Comparison of ENCODE assay signal across 1 cellular context in genomic region chr17:8004899-8005298, GRCh38.
TF ChIP-seq lines count a peak whose summit lies in the region.

No MANE protein-coding gene starts in this region.

TF ChIP-seq in HCT116, 20 proteins besides CTCF, POLR2A, EP300 and RAD21:
- TF ChIP-seq ZBTB33 (IDR thresholded peaks at IDR 0.05; ENCODE audit: extremely low read depth, insufficient replicate concordance, low read length) (no peak), EZH2phosphoT487 (IDR thresholded peaks at IDR 0.05; ENCODE audit: borderline replicate concordance) (no peak), FOSL1 (IDR thresholded peaks at IDR 0.05; ENCODE audit: low read depth) (no peak), YY1 (IDR thresholded peaks at IDR 0.05; ENCODE audit: extremely low read depth, insufficient replicate concordance, low read depth, low read length) (no peak), ATF3 (IDR thresholded peaks at IDR 0.05) (no peak), EGR1 (IDR thresholded peaks at IDR 0.05; ENCODE audit: low read depth) (no peak), SIN3A (IDR thresholded peaks at IDR 0.05; ENCODE audit: low read depth) (no peak), POLR2AphosphoS5 (IDR thresholded peaks at IDR 0.05; ENCODE audit: low read depth, low read length) (no peak), TCF7L2 (IDR thresholded peaks at IDR 0.05; ENCODE audit: borderline replicate concordance, extremely low read depth, insufficient read depth, insufficient read length) (no peak), CEBPB (IDR thresholded peaks at IDR 0.05; ENCODE audit: low read depth) (no peak), ZNF274 (IDR thresholded peaks at IDR 0.05; ENCODE audit: low read depth, low read length) (no peak), CBX3 (IDR thresholded peaks at IDR 0.05; ENCODE audit: low read depth) (no peak), ZFX (IDR thresholded peaks at IDR 0.05) (no peak), SRF (IDR thresholded peaks at IDR 0.05; ENCODE audit: low read depth) (no peak), SP1 (IDR thresholded peaks at IDR 0.05; ENCODE audit: low read depth) (no peak), ELF1 (IDR thresholded peaks at IDR 0.05; ENCODE audit: borderline replicate concordance, low read depth) (no peak), EZH2 (IDR thresholded peaks at IDR 0.05) (no peak)
- TF ChIP-seq, protein P1, sequence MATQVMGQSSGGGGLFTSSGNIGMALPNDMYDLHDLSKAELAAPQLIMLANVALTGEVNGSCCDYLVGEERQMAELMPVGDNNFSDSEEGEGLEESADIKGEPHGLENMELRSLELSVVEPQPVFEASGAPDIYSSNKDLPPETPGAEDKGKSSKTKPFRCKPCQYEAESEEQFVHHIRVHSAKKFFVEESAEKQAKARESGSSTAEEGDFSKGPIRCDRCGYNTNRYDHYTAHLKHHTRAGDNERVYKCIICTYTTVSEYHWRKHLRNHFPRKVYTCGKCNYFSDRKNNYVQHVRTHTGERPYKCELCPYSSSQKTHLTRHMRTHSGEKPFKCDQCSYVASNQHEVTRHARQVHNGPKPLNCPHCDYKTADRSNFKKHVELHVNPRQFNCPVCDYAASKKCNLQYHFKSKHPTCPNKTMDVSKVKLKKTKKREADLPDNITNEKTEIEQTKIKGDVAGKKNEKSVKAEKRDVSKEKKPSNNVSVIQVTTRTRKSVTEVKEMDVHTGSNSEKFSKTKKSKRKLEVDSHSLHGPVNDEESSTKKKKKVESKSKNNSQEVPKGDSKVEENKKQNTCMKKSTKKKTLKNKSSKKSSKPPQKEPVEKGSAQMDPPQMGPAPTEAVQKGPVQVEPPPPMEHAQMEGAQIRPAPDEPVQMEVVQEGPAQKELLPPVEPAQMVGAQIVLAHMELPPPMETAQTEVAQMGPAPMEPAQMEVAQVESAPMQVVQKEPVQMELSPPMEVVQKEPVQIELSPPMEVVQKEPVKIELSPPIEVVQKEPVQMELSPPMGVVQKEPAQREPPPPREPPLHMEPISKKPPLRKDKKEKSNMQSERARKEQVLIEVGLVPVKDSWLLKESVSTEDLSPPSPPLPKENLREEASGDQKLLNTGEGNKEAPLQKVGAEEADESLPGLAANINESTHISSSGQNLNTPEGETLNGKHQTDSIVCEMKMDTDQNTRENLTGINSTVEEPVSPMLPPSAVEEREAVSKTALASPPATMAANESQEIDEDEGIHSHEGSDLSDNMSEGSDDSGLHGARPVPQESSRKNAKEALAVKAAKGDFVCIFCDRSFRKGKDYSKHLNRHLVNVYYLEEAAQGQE (IDR thresholded peaks at IDR 0.05; ENCODE audit: low read depth) = no peak
